ENCODE assay signal across 8 cellular contexts in genomic region chr3:107928084-107928445, GRCh38.
A peak's percentile ranks its signal among the peaks of the same experiment; 100 is the strongest.
DNase-seq lines count a peak whose midpoint lies in the region; ATAC-seq, FAIRE-seq and TF ChIP-seq lines count a peak whose summit lies in the region.

No MANE protein-coding gene starts in this region.

- H3K4me1 Mint-ChIP-seq in T-cell: peaks cover 14% of the 10 kb centered on the region in 3 donors

- H3K9ac ChIP-seq in mucosa of rectum (ENCODE audit: low read depth in 1 of 2, low read length in 2 of 2): peak overlapping the region in 1 of 2 donors; percentile 58

- no peak for TF ChIP-seq CTCF in BE2C (IDR thresholded peaks at IDR 0.05; ENCODE audit: low read depth, low read length)
- no peak for TF ChIP-seq CTCF in epithelial cell of esophagus (IDR thresholded peaks at IDR 0.05; ENCODE audit: insufficient read depth, low read depth, low read length, missing control alignments)

- peak; percentile 11 for DNase-seq in BE2C
- peak in 3 of 34 experiments; percentile 1 to 14 (median 9) for DNase-seq in T-cell
- peak; percentile 67 for DNase-seq in epithelial cell of esophagus (ENCODE audit: low read depth)
- peak; percentile 53 for DNase-seq in urothelium cell line (ENCODE audit: low spot score)
- no peak for DNase-seq in NCI-H187 treated with DMSO at 0.1 percent for 48 hours (lab: John Stamatoyannopoulos, UW)

- peak overlapping the region; percentile 85 for H3K4me3 ChIP-seq in BE2C (ENCODE audit: low read depth, low read length)
- peak overlapping the region; percentile 61 for H3K4me3 ChIP-seq in epithelial cell of esophagus (ENCODE audit: low read length)
- peak overlapping the region; percentile 67 to 79 for H3K4me3 ChIP-seq in mucosa of rectum (ENCODE audit: low read length in 2 of 2)

- no peaks in the 10 kb centered on the region for H3K27me3 ChIP-seq in BE2C
- H3K27me3 ChIP-seq in mucosa of rectum (ENCODE audit: control insufficient read depth in 2 of 2, insufficient read depth in 2 of 2, low read length in 2 of 2): no peaks in the 10 kb centered on the region

- FAIRE-seq in urothelium cell line (lab: Jason Lieb, UNC): no peak

- peaks cover 5 to 10% of the 10 kb centered on the region in 2 donors for H3K27me3 Mint-ChIP-seq in T-cell

- no peaks in the 10 kb centered on the region for H3K9me3 ChIP-seq in BE2C
- no peaks in the 10 kb centered on the region for H3K9me3 ChIP-seq in mucosa of rectum (ENCODE audit: control insufficient read depth in 2 of 2, low read length in 2 of 2)

- ATAC-seq in GM18517 (IDR thresholded peaks at IDR 0.05; ENCODE audit: unreplicated experiment) (peak; percentile 29), HG03135 (IDR thresholded peaks at IDR 0.05; ENCODE audit: unreplicated experiment) (peak; percentile 17), T-cell (replicated peaks in 1 of 4) (peak in 3 of 4 experiments; percentile 29 to 47 (median 33))

- CTCF ChIA-PET in T-cell (lab: Charles Lee): interaction anchor here (0.5 to 3.9 kb wide), 24 partner anchors 8 to 692 kb away, joined by 3 to 18 read pairs (median 3); partner anchors contain the start of genes CIP2A (in 1 of the 2) and DZIP3 (in 1 of the 2)

- POLR2A ChIA-PET in T-cell (lab: Charles Lee): interaction anchor here in 1 of 2 donors (0.7 to 1.2 kb wide), 2 partner anchors 295 to 1942 kb away, joined by 3 read pairs; partner anchors contain the start of gene IFT57

- no peaks in the 10 kb centered on the region for H3K4me1 ChIP-seq in BE2C
- H3K4me1 ChIP-seq in mucosa of rectum (ENCODE audit: control insufficient read depth in 2 of 2, insufficient read depth in 2 of 2, low read length in 2 of 2): peaks cover 0 to 3% of the 10 kb centered on the region in 2 donors

- H3K9me3 Mint-ChIP-seq in T-cell: peaks cover 0 to 5% (median 1%) of the 10 kb centered on the region in 3 donors

- H3K36me3 ChIP-seq in BE2C (no peaks in the 10 kb centered on the region), mucosa of rectum (ENCODE audit: control insufficient read depth in 2 of 2, insufficient read depth in 2 of 2, low read length in 2 of 2) (no peaks in the 10 kb centered on the region)

- no peaks in the 10 kb centered on the region for H3K36me3 Mint-ChIP-seq in T-cell

- no peak overlapping the region for H3K27ac ChIP-seq in mucosa of rectum (ENCODE audit: low read depth in 2 of 2, low read length in 2 of 2)

- H3K4me3 Mint-ChIP-seq in T-cell: peak overlapping the region; percentile 83 to 86 (median 83)

- peak overlapping the region; percentile 40 to 41 for H3K27ac Mint-ChIP-seq in T-cell
